ENCODE assay signal across 14 cellular contexts in the genomic region with DNA sequence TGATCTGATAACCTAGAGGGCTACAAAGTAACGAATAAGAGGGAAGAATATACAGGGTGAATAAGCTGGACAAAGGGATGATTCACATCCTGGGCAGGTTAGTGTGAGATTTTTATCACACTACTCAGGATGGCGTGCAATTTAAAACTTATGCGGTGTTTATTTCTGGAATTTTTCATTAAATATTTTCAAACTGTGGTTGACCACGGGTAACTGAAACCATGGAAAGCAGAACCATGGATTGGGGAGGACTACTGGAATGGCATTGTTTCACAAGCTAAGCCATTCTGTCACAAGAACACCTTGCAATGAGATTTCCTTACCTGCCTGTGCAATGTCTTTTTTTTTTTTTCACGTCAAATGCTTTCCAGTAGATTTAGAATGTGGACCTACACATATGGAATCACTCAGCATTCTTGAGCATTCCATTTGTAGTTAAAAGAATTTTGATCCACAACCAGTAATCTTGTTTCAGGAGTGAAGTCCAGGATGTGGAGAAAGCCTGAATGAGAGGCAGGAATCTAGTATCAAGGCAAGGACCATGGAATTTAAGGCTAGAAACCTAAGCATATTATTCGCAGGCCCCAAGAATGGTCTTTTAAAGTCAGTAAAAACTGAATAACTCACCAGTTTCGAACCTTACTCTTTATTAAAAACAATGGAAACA. TPM values are rescaled to one million over a fixed set of nuclear protein-coding genes. Genes with fewer than 3 reads are reported as not detected.
DNase-seq lines count a peak whose midpoint lies in the region; ATAC-seq, FAIRE-seq and TF ChIP-seq lines count a peak whose summit lies in the region.
"Had no signal": no experiment of that assay in that cellular context is flagged by ENCODE, and none has a peak within 500 bp of the region (broad histone marks: within the 10 kb centered on the region; RNA-seq: fewer than 3 reads in every experiment).

No MANE protein-coding gene starts in this region.

- H3F3A ChIP-seq in SK-N-SH (replicated peaks; ENCODE audit: insufficient read depth), result peaks cover 47% of the 10 kb centered on the region

- intact Hi-C loops in HCT116 (cut with micrococcal nuclease), result loop anchor here (5.0 to 10.0 kb wide), 2 partner anchors 256 to 469 kb away; partner anchors contain the start of gene NOP58
- intact Hi-C loops in pancreas (cut with DNase I), result no loop called here

- RAD21 ChIA-PET in HCT116 (lab: Charles Lee; ENCODE audit: low non-redundant PET in 1 of 2, low total read pairs in 2 of 2, uncharacterized antibody in 2 of 2, unreplicated experiment in 2 of 2), result no interaction called here

- POLR2A ChIA-PET in HCT116 (lab: Charles Lee), result no interaction called here
- POLR2A ChIA-PET in SK-N-SH (lab: Yijun Ruan, JAX), result no interaction called here

- H3K27me3 ChIP-seq in HCT116 (ENCODE audit: insufficient read depth, low read length) (no peaks in the 10 kb centered on the region), SK-N-SH (ENCODE audit: insufficient read depth) (no peaks in the 10 kb centered on the region), fibroblast of lung (ENCODE audit: control insufficient read depth, insufficient read depth, low read length) (no peaks in the 10 kb centered on the region), thoracic aorta (replicated peaks; ENCODE audit: insufficient read depth) (no peaks in the 10 kb centered on the region), pancreas (no peaks in the 10 kb centered on the region)

- no peaks in the 10 kb centered on the region for H3K9me3 ChIP-seq in HCT116 (ENCODE audit: control insufficient read depth in 1 of 2, insufficient read depth in 1 of 2, low read depth in 1 of 2, low read length in 2 of 2)
- H3K9me3 ChIP-seq in SK-N-SH, result no peaks in the 10 kb centered on the region
- H3K9me3 ChIP-seq in fibroblast of lung (ENCODE audit: control insufficient read depth, insufficient read depth, low read depth, low read length), result no peaks in the 10 kb centered on the region
- no peaks in the 10 kb centered on the region for H3K9me3 ChIP-seq in thoracic aorta
- no peaks in the 10 kb centered on the region for H3K9me3 ChIP-seq in pancreas

- FAIRE-seq in pancreas (lab: Jason Lieb, UNC), result no peak

- peak in 1 of 2 experiments; percentile 99; a peak in 2 of 4 replicates for TF ChIP-seq EP300 in SK-N-SH (IDR thresholded peaks at IDR 0.05; ENCODE audit: borderline replicate concordance in 1 of 2, low read depth in 1 of 2, low read length in 1 of 2)

- H4K20me1 ChIP-seq in HCT116 (ENCODE audit: insufficient read depth) (no peaks in the 10 kb centered on the region), SK-N-SH (ENCODE audit: insufficient read depth) (no peaks in the 10 kb centered on the region), fibroblast of lung (ENCODE audit: control insufficient read depth, extremely low read depth, insufficient read depth, low read length) (no peaks in the 10 kb centered on the region)

- DNase-seq in HCT116 (ENCODE audit: low read depth, low spot score) (no peak), SK-N-SH (no peak), fibroblast of lung (ENCODE audit: low read depth in 2 of 2) (peak; percentile 74 to 97), thoracic aorta (ENCODE audit: low spot score) (no peak), NCI-H1436 treated with DMSO at 0.1 percent for 48 hours (lab: John Stamatoyannopoulos, UW) (no peak), omental fat pad (ENCODE audit: low spot score) (no peak), pancreas (no peak)
- DNase-seq: DND-41; left ventricle myocardium superior; NCI-H526; stimulated activated CD4-positive, alpha-beta T cell treated with anti-CD3 and anti-CD28 coated beads, Interleukin-4, amount 100 ng/mL, for 1 hour; substantia nigra had no signal

- no TSS peak for BruUV-seq in HCT116 (replicated peaks; lab: Mats Ljungman, UMichigan)

- ATAC-seq in HCT116 (peak; percentile 56; the same call in 1 of the 2 replicates), thoracic aorta (ENCODE audit: insufficient number of reproducible peaks, low FRiP score, low read depth) (peak; percentile 35), omental fat pad (ENCODE audit: low FRiP score) (no peak), pancreas (no peak)
- ATAC-seq: left ventricle myocardium superior had no signal

- CTCF ChIA-PET in HCT116 (lab: Charles Lee), result interaction anchor here (0.8 kb wide), 1 partner anchor 9 kb away, joined by 3 read pairs; no protein-coding TSS in a partner anchor
- CTCF ChIA-PET in SK-N-SH (lab: Yijun Ruan, JAX), result interaction anchor here (1.1 to 2.6 kb wide), 3 partner anchors 9 to 380 kb away, joined by 9 to 12 read pairs (median 11); partner anchors contain the start of gene CDK15

- H3K36me3 ChIP-seq in HCT116 (ENCODE audit: control insufficient read depth in 1 of 2, insufficient read depth in 2 of 2, low read length in 2 of 2) (no peaks in the 10 kb centered on the region), SK-N-SH (replicated peaks in 1 of 2; ENCODE audit: control insufficient read depth in 1 of 2, insufficient read depth in 2 of 2, low read length in 1 of 2) (no peaks in the 10 kb centered on the region), fibroblast of lung (ENCODE audit: control insufficient read depth, insufficient read depth, low read length) (no peaks in the 10 kb centered on the region), thoracic aorta (no peaks in the 10 kb centered on the region), pancreas (no peaks in the 10 kb centered on the region)

- no peak for TF ChIP-seq POLR2A in HCT116 (IDR thresholded peaks at IDR 0.05; ENCODE audit: borderline replicate concordance, extremely low read depth, insufficient read depth, insufficient read length)

- H3K4me2 ChIP-seq in HCT116 (ENCODE audit: low read length) (peak overlapping the region; percentile 52), SK-N-SH (peak overlapping the region; percentile 53), fibroblast of lung (ENCODE audit: extremely low read depth, insufficient read depth, low read length) (peak overlapping the region; percentile 5)
- H3K4me2 ChIP-seq: KMS-11 had no signal

- H3K27ac ChIP-seq in HCT116 (ENCODE audit: low read depth, low read length) (no peak overlapping the region), SK-N-SH (ENCODE audit: low read depth in 2 of 2, low read length in 1 of 2) (peak overlapping the region; percentile 88 to 99; a peak in 3 of 4 replicates), fibroblast of lung (ENCODE audit: insufficient read depth, low read length) (peak overlapping the region; percentile 85), thoracic aorta (peak overlapping the region; percentile 81 to 84), pancreas (no peak overlapping the region)
- H3K27ac ChIP-seq: KMS-11, parathyroid adenoma had no signal

- H3K9me2 ChIP-seq in HCT116 (ENCODE audit: insufficient read depth) (no peaks in the 10 kb centered on the region), SK-N-SH (no peaks in the 10 kb centered on the region)

- 18% methylated on average over 7 of the region's 7 CpGs for WGBS in SK-N-SH (ENCODE audit: low lambda C conversion rate)
- WGBS in pancreas, 2 donors, result 60 to 70% methylated on average over 7 of the region's 7 CpGs

- TF ChIP-seq RAD21 in HCT116 (IDR thresholded peaks at IDR 0.05; ENCODE audit: low read depth) (no peak), SK-N-SH (IDR thresholded peaks at IDR 0.05; ENCODE audit: low read length) (no peak)

- 0 out of 4 replicates have a peak overlapping the region, but pooled peaks of 1 of the 2 experiments have one; percentile 5 for H3K4me3 ChIP-seq in HCT116 (replicated peaks in 1 of 2; ENCODE audit: low read depth in 1 of 2, low read length in 2 of 2)
- H3K4me3 ChIP-seq in SK-N-SH (ENCODE audit: low read depth in 2 of 2, low read length in 1 of 2), result no peak overlapping the region
- H3K4me3 ChIP-seq in fibroblast of lung (replicated peaks in 1 of 4; ENCODE audit: control extremely low read depth in 1 of 4, insufficient read depth in 1 of 4, low read depth in 3 of 4, low read length in 4 of 4), result no peak overlapping the region
- peak overlapping the region; percentile 49 for H3K4me3 ChIP-seq in thoracic aorta
- no peak overlapping the region for H3K4me3 ChIP-seq in pancreas

- H3K4me1 ChIP-seq in HCT116 (ENCODE audit: control insufficient read depth in 1 of 2, insufficient read depth in 2 of 2, low read length in 2 of 2) (peaks cover 0 to 20% of the 10 kb centered on the region in 2 experiments; a peak in 2 of 4 replicates), SK-N-SH (ENCODE audit: control insufficient read depth in 1 of 2, insufficient read depth in 2 of 2, low read depth in 1 of 2, low read length in 1 of 2) (peaks cover 0 to 22% of the 10 kb centered on the region in 2 experiments; a peak in 2 of 4 replicates), fibroblast of lung (ENCODE audit: control insufficient read depth, extremely low read depth, insufficient read depth, low read length) (peaks cover 6% of the 10 kb centered on the region), thoracic aorta (ENCODE audit: control insufficient read depth in 1 of 2, low read depth in 2 of 2) (peaks cover 18 to 27% of the 10 kb centered on the region in 2 donors), pancreas (no peaks in the 10 kb centered on the region)
- H3K4me1 ChIP-seq: parathyroid adenoma had no signal

- no peak for TF ChIP-seq CTCF in HCT116 (IDR thresholded peaks at IDR 0.05 in 2 of 3, conservative IDR thresholded peaks at IDR 0.05 in 1 of 3; ENCODE audit: borderline replicate concordance in 1 of 3, insufficient read depth in 1 of 3, low read depth in 2 of 3, low read length in 2 of 3)
- TF ChIP-seq CTCF in SK-N-SH (IDR thresholded peaks at IDR 0.05), result no peak
- no peak for TF ChIP-seq CTCF in fibroblast of lung (conservative IDR thresholded peaks at IDR 0.05 in 1 of 2, IDR thresholded peaks at IDR 0.05 in 1 of 2; ENCODE audit: low read depth in 1 of 2, low read length in 2 of 2)
- TF ChIP-seq CTCF in thoracic aorta (IDR thresholded peaks at IDR 0.05), result no peak
- TF ChIP-seq CTCF in omental fat pad (IDR thresholded peaks at IDR 0.05), result no peak
- TF ChIP-seq CTCF in pancreas (IDR thresholded peaks at IDR 0.05), result no peak

- H2AFZ ChIP-seq in HCT116 (ENCODE audit: low read depth, low read length, poor library complexity, severe bottlenecking) (peak overlapping the region; percentile 87), SK-N-SH (ENCODE audit: low read depth) (peak overlapping the region; percentile 26; the same call in 1 of the 2 replicates), fibroblast of lung (ENCODE audit: low read length) (no peak overlapping the region)
- H2AFZ ChIP-seq: parathyroid adenoma had no signal

- H3K9ac ChIP-seq in HCT116 (ENCODE audit: low read length) (no peak overlapping the region), SK-N-SH (peak overlapping the region; percentile 76), fibroblast of lung (ENCODE audit: insufficient read depth, low read length) (no peak overlapping the region)
- H3K9ac ChIP-seq: KMS-11, parathyroid adenoma had no signal

- H3K79me2 ChIP-seq in HCT116 (ENCODE audit: insufficient read depth, low read length), result no peaks in the 10 kb centered on the region
- H3K79me2 ChIP-seq in SK-N-SH (ENCODE audit: insufficient read depth), result no peaks in the 10 kb centered on the region
- no peaks in the 10 kb centered on the region for H3K79me2 ChIP-seq in fibroblast of lung (ENCODE audit: control insufficient read depth, insufficient read depth, low read length)
- H3K79me2 ChIP-seq: parathyroid adenoma had no signal

RNA-seq across cellular contexts. Expression of gene CDK15, which starts 8.0 kb away (rescaled TPM):
- total RNA-seq in HCT116 (2021; ENCODE audit: unreplicated experiment) (not detected), fibroblast of lung (1.3 and 5.1 TPM in 2 replicates), thoracic aorta (1 to 10 TPM; 1.5 to 8.3 TPM), omental fat pad (1 to 10 TPM in 2 of 4 donors, under 1 TPM in 2; 0.75 to 3.6 (median 1.2) TPM), pancreas (under 1 TPM in 3 of 6 donors, not detected in 3; 0.09 to 0.35 (median 0.31) TPM)
- polyA plus RNA-seq in HCT116 (2012), result not detected in 2 replicates
- polyA plus RNA-seq in SK-N-SH (2012; rRNA removed) (1.8 and 2.5 TPM in 2 replicates), fibroblast of lung (2.3 and 6.0 TPM in 2 replicates), pancreas (under 1 TPM; 0.11 to 0.12 TPM)
- polyA plus RNA-seq in SK-N-SH (2012; cell fraction: cytosol; rRNA removed), result 2.3 and 2.4 TPM in 2 replicates
- polyA plus RNA-seq in SK-N-SH (2012; cell fraction: nucleus; rRNA removed), result 3.0 and 4.6 TPM in 2 replicates
- 2.1 and 6.0 TPM in 2 replicates for polyA plus RNA-seq in fibroblast of lung (2012)
- polyA minus RNA-seq in fibroblast of lung (ENCODE audit: low replicate concordance), result 6.0 and 7.2 TPM in 2 replicates

RNA-seq across cellular contexts. Expression of gene ALS2, which starts 17.7 kb away (rescaled TPM):
- total RNA-seq in HCT116 (2021; ENCODE audit: unreplicated experiment), result 28.1 TPM
- 7.7 and 9.3 TPM in 2 replicates for polyA plus RNA-seq in HCT116 (2012)
- polyA plus RNA-seq in SK-N-SH (2012; rRNA removed), result 11.6 and 18.5 TPM in 2 replicates
- polyA plus RNA-seq in SK-N-SH (2012; cell fraction: cytosol; rRNA removed), result 13.0 and 14.1 TPM in 2 replicates
- 13.8 and 26.9 TPM in 2 replicates for polyA plus RNA-seq in SK-N-SH (2012; cell fraction: nucleus; rRNA removed)
- total RNA-seq in fibroblast of lung, result 24.4 and 30.9 TPM in 2 replicates
- polyA plus RNA-seq in fibroblast of lung, result 19.6 and 21.8 TPM in 2 replicates
- 14.3 and 17.7 TPM in 2 replicates for polyA plus RNA-seq in fibroblast of lung (2012)
- 38.9 and 58.3 TPM in 2 replicates for polyA minus RNA-seq in fibroblast of lung (ENCODE audit: low replicate concordance)
- 10 to 100 TPM; 34.5 to 45.1 TPM for total RNA-seq in thoracic aorta
- total RNA-seq in omental fat pad, result 10 to 100 TPM; 13.6 to 20.4 (median 17.9) TPM
- 10 to 100 TPM in 1 of 6 donors, 1 to 10 TPM in 5; 6.6 to 12.9 (median 7.4) TPM for total RNA-seq in pancreas
- 1 to 10 TPM; 4.8 to 7.0 TPM for polyA plus RNA-seq in pancreas

Comparison
In these comparisons a context has a peak if more than half of its experiments do, and no peak if none do; other contexts are left out.
1. ATAC-seq: peak in HCT116 (single experiment) and thoracic aorta (single experiment); none in omental fat pad (single experiment) and pancreas (0 of 4).
2. DNase-seq: peak in fibroblast of lung (2 of 2); none in HCT116 (single experiment), SK-N-SH (single experiment), thoracic aorta (single experiment), NCI-H1436 treated with DMSO at 0.1 percent for 48 hours (single experiment), omental fat pad (single experiment) and pancreas (0 of 6).
3. H3K27ac ChIP-seq: peak in SK-N-SH (2 of 2), fibroblast of lung (single experiment) and thoracic aorta (2 of 2); none in HCT116 (single experiment) and pancreas (0 of 4).
4. Of the 11 proteins assayed by ChIP-seq in both SK-N-SH and HCT116: peak only in SK-N-SH: MAX, POLR2AphosphoS5, REST, SIN3A, YY1 and ZBTB33; only in HCT116: none; in both: JUND; in neither: 4.
5. Peak in every context shown above with its lines, with median percentiles within 50 percentile points of each other: H3K4me2 ChIP-seq.